In genomic region chr18:63312731-63313408, GRCh38 we compare ENCODE assay signal across 9 cellular contexts. TPM values are rescaled to one million over a fixed set of nuclear protein-coding genes. Genes with fewer than 3 reads are reported as not detected.
DNase-seq lines count a peak whose midpoint lies in the region; ATAC-seq and TF ChIP-seq lines count a peak whose summit lies in the region.
"Had no signal": no experiment of that assay in that cellular context is flagged by ENCODE, and none has a peak within 500 bp of the region (broad histone marks: within the 10 kb centered on the region; RNA-seq: fewer than 3 reads in every experiment).

No MANE protein-coding gene starts in this region.

- intact Hi-C loops in colonic mucosa (cut with DNase I) = no loop called here

- no peaks in the 10 kb centered on the region for H3K9me3 ChIP-seq in colonic mucosa

- peak; percentile 41 for ATAC-seq in GM19372 (IDR thresholded peaks at IDR 0.05; ENCODE audit: low read depth, unreplicated experiment)
- ATAC-seq in HG03139 (IDR thresholded peaks at IDR 0.05; ENCODE audit: unreplicated experiment) = peak; percentile 34

- peak overlapping the region; percentile 71 for H3K4me3 ChIP-seq in GM08714 (ENCODE audit: low read length)
- no peak overlapping the region for H3K4me3 ChIP-seq in colonic mucosa

- H3K9ac ChIP-seq in colonic mucosa (ENCODE audit: low read depth in 2 of 2, low read length in 2 of 2) = no peak overlapping the region

- no peaks in the 10 kb centered on the region for H3K27me3 ChIP-seq in colonic mucosa

- no peak for TF ChIP-seq CTCF in colonic mucosa (IDR thresholded peaks at IDR 0.05)

- H3K36me3 ChIP-seq in colonic mucosa = no peaks in the 10 kb centered on the region

- H3K27ac ChIP-seq in colonic mucosa = peak overlapping the region; percentile 35

- H3K4me1 ChIP-seq in colonic mucosa = no peaks in the 10 kb centered on the region

- DNase-seq in colonic mucosa = no peak
- DNase-seq in SHP77 treated with DMSO at 0.1 percent for 48 hours (lab: John Stamatoyannopoulos, UW) = no peak
- DNase-seq in SKM-1 treated with dmso at 0.1 percent for 144 hours (lab: John Stamatoyannopoulos, UW; ENCODE audit: unreplicated experiment) = no peak
- DNase-seq in NCI-H2227 treated with DMSO at 0.1 percent for 48 hours (lab: John Stamatoyannopoulos, UW) = no peak
- DNase-seq in NCI-H2107 (lab: John Stamatoyannopoulos, UW) = no peak
- DNase-seq: trophoblast cell had no signal

RNA-seq across cellular contexts. Expression of gene BCL2, which starts 6.7 kb away (rescaled TPM):
- total RNA-seq in colonic mucosa = 10 to 100 TPM; 13.9 to 16.4 TPM

RNA-seq across cellular contexts. Expression of gene KDSR, which starts 54.1 kb away (rescaled TPM):
- total RNA-seq in colonic mucosa = 10 to 100 TPM; 32.8 to 55.3 TPM
